In genomic region chr2:168552450-168552856, GRCh38 we compare ENCODE assay signal across 8 cellular contexts.
DNase-seq lines count a peak whose midpoint lies in the region; ATAC-seq and TF ChIP-seq lines count a peak whose summit lies in the region.
"Had no signal": no experiment of that assay in that cellular context is flagged by ENCODE, and none has a peak within 500 bp of the region (broad histone marks: within the 10 kb centered on the region; RNA-seq: fewer than 3 reads in every experiment).

No MANE protein-coding gene starts in this region.

- no peak overlapping the region for H3K23ac ChIP-seq in trophoblast cell (ENCODE audit: low read length)

- H3K9me3 ChIP-seq in trophoblast cell (ENCODE audit: insufficient read depth, low read depth, low read length) (no peaks in the 10 kb centered on the region), upper lobe of left lung (no peaks in the 10 kb centered on the region)
- H3K9me3 ChIP-seq: pancreas had no signal

- no peak overlapping the region for H3K9ac ChIP-seq in trophoblast cell (ENCODE audit: low read length)

- H3K4me1 Mint-ChIP-seq in osteocyte (ENCODE audit: unreplicated experiment) (no peaks in the 10 kb centered on the region), MCF 10A (ENCODE audit: insufficient read depth, unreplicated experiment) (peaks cover 28% of the 10 kb centered on the region)

- TF ChIP-seq EP300 in upper lobe of left lung (IDR thresholded peaks at IDR 0.05), result no peak

- H3K4me3 Mint-ChIP-seq in osteocyte (ENCODE audit: unreplicated experiment) (no peak overlapping the region), MCF 10A (ENCODE audit: unreplicated experiment) (no peak overlapping the region)

- no TSS peak for BruUV-seq in MCF 10A (replicated peaks; lab: Mats Ljungman, UMichigan)

- H4K91ac ChIP-seq in trophoblast cell (ENCODE audit: low read depth, low read length), result no peak overlapping the region

- no peak overlapping the region for H3K4ac ChIP-seq in trophoblast cell (ENCODE audit: low read depth, low read length)

- POLR2A ChIA-PET in MCF 10A (lab: Yijun Ruan, JAX), result interaction anchor here (0.9 to 1.3 kb wide), 2 partner anchors 10 to 75 kb away, joined by 3 to 4 read pairs; no protein-coding TSS in a partner anchor

- no peak overlapping the region for H3K14ac ChIP-seq in trophoblast cell (ENCODE audit: low read length)

- H4K8ac ChIP-seq in trophoblast cell (ENCODE audit: low read depth, low read length), result no peak overlapping the region

- H2BK12ac ChIP-seq in trophoblast cell (ENCODE audit: low read length), result no peak overlapping the region

- no peak overlapping the region for H3K18ac ChIP-seq in trophoblast cell (ENCODE audit: low read length)

- H3K27me3 ChIP-seq in trophoblast cell (ENCODE audit: insufficient read depth, low read length) (no peaks in the 10 kb centered on the region), upper lobe of left lung (no peaks in the 10 kb centered on the region)
- H3K27me3 ChIP-seq: pancreas had no signal

- ATAC-seq in GM19397 (IDR thresholded peaks at IDR 0.05; ENCODE audit: unreplicated experiment) (peak; percentile 92), HG03108 (IDR thresholded peaks at IDR 0.05; ENCODE audit: unreplicated experiment) (peak; percentile 94), upper lobe of left lung (ENCODE audit: low FRiP score in 2 of 2) (no peak)

- H3K9me3 Mint-ChIP-seq in osteocyte (ENCODE audit: unreplicated experiment), result no peaks in the 10 kb centered on the region
- H3K9me3 Mint-ChIP-seq in MCF 10A (ENCODE audit: unreplicated experiment), result peaks cover 7% of the 10 kb centered on the region

- H3K4me3 ChIP-seq in trophoblast cell (ENCODE audit: low read depth, low read length) (no peak overlapping the region), upper lobe of left lung (no peak overlapping the region)
- H3K4me3 ChIP-seq: pancreas had no signal

- H2AK5ac ChIP-seq in trophoblast cell (ENCODE audit: low read length), result no peak overlapping the region

- no peaks in the 10 kb centered on the region for H3K79me2 ChIP-seq in trophoblast cell (ENCODE audit: control insufficient read depth, insufficient read depth, low read length, poor library complexity)

- intact Hi-C loops in MCF 10A (cut with micrococcal nuclease), result no loop called here

- H3K36me3 ChIP-seq in trophoblast cell (ENCODE audit: control insufficient read depth in 1 of 2, insufficient read depth in 2 of 2, low read length in 2 of 2) (no peaks in the 10 kb centered on the region), upper lobe of left lung (no peaks in the 10 kb centered on the region)
- H3K36me3 ChIP-seq: pancreas had no signal

- CTCF ChIA-PET in MCF 10A (lab: Yijun Ruan, JAX), result interaction anchor here (0.7 kb wide), 1 partner anchor 59 kb away, joined by 5 read pairs; no protein-coding TSS in a partner anchor

- no peak for TF ChIP-seq POLR2A in upper lobe of left lung (IDR thresholded peaks at IDR 0.05)

- no CpG with 5 or more reads among the region's 2 CpGs for WGBS in trophoblast cell (ENCODE audit: extremely low coverage, insufficient coverage, insufficient read length)
- WGBS in upper lobe of left lung, 2 donors, result 34 to 50% methylated on average over 2 of the region's 2 CpGs

- DNase-seq in NCI-H345 treated with DMSO at 0.1 percent for 48 hours (lab: John Stamatoyannopoulos, UW; ENCODE audit: unreplicated experiment), result peak; percentile 95
- DNase-seq in trophoblast cell, result no peak
- DNase-seq in upper lobe of left lung, result no peak
- DNase-seq in osteocyte (ENCODE audit: extremely low spot score, unreplicated experiment), result no peak
- DNase-seq in MCF 10A (ENCODE audit: unreplicated experiment), result no peak
- DNase-seq: pancreas had no signal

- no peak overlapping the region for H3K27ac ChIP-seq in trophoblast cell (ENCODE audit: low read depth, low read length)
- H3K27ac ChIP-seq in upper lobe of left lung, result no peak overlapping the region
- H3K27ac ChIP-seq: pancreas had no signal

- no peak for TF ChIP-seq CTCF in upper lobe of left lung (IDR thresholded peaks at IDR 0.05)
- no peak for TF ChIP-seq CTCF in osteocyte (IDR thresholded peaks at IDR 0.05)
- TF ChIP-seq CTCF in MCF 10A (IDR thresholded peaks at IDR 0.05; ENCODE audit: unreplicated experiment), result no peak

- no peak overlapping the region for H2BK120ac ChIP-seq in trophoblast cell (ENCODE audit: insufficient read depth, low read length, poor library complexity)

- H3K4me2 ChIP-seq in trophoblast cell (ENCODE audit: low read length), result peak overlapping the region; percentile 13

- H2BK5ac ChIP-seq in trophoblast cell (ENCODE audit: low read depth, low read length, poor library complexity), result no peak overlapping the region

- H3K36me3 Mint-ChIP-seq in osteocyte (ENCODE audit: unreplicated experiment), result peaks cover 17% of the 10 kb centered on the region
- peaks cover 25% of the 10 kb centered on the region for H3K36me3 Mint-ChIP-seq in MCF 10A (ENCODE audit: insufficient read depth, unreplicated experiment)

- no peak overlapping the region for H2AFZ ChIP-seq in trophoblast cell (ENCODE audit: insufficient read depth, low read length, poor library complexity)

- no peaks in the 10 kb centered on the region for H3K79me1 ChIP-seq in trophoblast cell (ENCODE audit: low read length)

- H3K27me3 Mint-ChIP-seq in osteocyte (ENCODE audit: unreplicated experiment) (no peaks in the 10 kb centered on the region), MCF 10A (ENCODE audit: insufficient read depth, unreplicated experiment) (no peaks in the 10 kb centered on the region)

- H3K4me1 ChIP-seq in trophoblast cell (ENCODE audit: control insufficient read depth in 1 of 2, insufficient read depth in 2 of 2, low read length in 2 of 2) (peaks cover 0 to 3% of the 10 kb centered on the region in 2 experiments), upper lobe of left lung (no peaks in the 10 kb centered on the region)

- H3K27ac Mint-ChIP-seq in osteocyte (ENCODE audit: unreplicated experiment), result no peak overlapping the region
- no peak overlapping the region for H3K27ac Mint-ChIP-seq in MCF 10A (ENCODE audit: low read depth, unreplicated experiment)

- no peak overlapping the region for H4K12ac ChIP-seq in trophoblast cell (ENCODE audit: low read depth, low read length)

Comparison
In these comparisons a context has a peak if more than half of its experiments do, and no peak if none do; other contexts are left out.
1. ATAC-seq: peak in GM19397 (single experiment) and HG03108 (single experiment); none in upper lobe of left lung (0 of 2).